15 cellular contexts compared by ENCODE assay signal in the genomic region with DNA sequence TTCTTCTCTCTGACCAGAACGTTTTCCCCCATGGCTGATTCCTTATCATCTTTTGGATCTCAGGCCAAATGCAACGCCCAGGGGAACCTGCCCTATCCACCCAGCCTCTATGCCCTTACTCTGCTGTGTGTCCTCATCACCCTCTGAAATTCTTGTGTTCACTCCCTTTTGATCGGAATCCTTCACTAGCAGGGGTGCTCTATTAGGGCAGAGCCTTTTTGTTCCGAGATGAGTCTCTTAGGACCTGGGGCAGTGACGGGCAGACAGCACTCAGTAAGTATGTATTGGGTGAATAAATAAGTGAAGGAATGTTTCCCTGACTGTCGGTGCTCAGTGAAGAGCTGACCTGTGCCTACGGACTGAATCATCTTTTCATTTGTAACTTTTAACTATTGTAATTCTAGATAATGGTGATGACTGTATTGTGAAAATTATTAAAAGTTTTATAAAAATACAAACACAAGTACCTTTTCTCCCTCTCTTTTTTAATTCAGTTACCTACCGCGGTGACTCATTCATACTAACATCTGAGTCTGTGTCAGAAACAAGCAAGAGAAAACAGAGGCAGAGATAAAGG. TPM values are rescaled to one million over a fixed set of nuclear protein-coding genes. Genes with fewer than 3 reads are reported as not detected.
DNase-seq lines count a peak whose midpoint lies in the region; ATAC-seq and TF ChIP-seq lines count a peak whose summit lies in the region.
"Had no signal": no experiment of that assay in that cellular context is flagged by ENCODE, and none has a peak within 500 bp of the region (broad histone marks: within the 10 kb centered on the region; RNA-seq: fewer than 3 reads in every experiment).

No MANE protein-coding gene starts in this region.

- intact Hi-C loops in Caco-2 (cut with micrococcal nuclease; ENCODE audit: unreplicated experiment): no loop called here
- intact Hi-C loops in Right ventricle myocardium superior (cut with DNase I): no loop called here

- BruUV-seq in Caco-2 (replicated peaks; lab: Mats Ljungman, UMichigan): no TSS peak

- peaks cover 6% of the 10 kb centered on the region for H3K9me3 Mint-ChIP-seq in Caco-2 (ENCODE audit: unreplicated experiment)

- H3K9me3 ChIP-seq in Caco-2 (no peaks in the 10 kb centered on the region), mesodermal cell (ENCODE audit: control insufficient read depth, low read length) (no peaks in the 10 kb centered on the region)
- H3K9me3 ChIP-seq: right atrium auricular region had no signal

- ATAC-seq in Right ventricle myocardium superior (ENCODE audit: poor library complexity): no peak
- ATAC-seq: naive thymus-derived CD4-positive, alpha-beta T cell; T-helper 17 cell had no signal

- in situ Hi-C loops in astrocyte of the spinal cord (cut with HindIII; ENCODE audit: low sequenced_read_pairs): no loop called here

- POLR2A ChIA-PET in Caco-2 (lab: Charles Lee): interaction anchor here (0.6 kb wide), 1 partner anchor 888 kb away, joined by 3 read pairs; no protein-coding TSS in a partner anchor

- 24 to 28% methylated on average over 4 to 5 of the region's 9 CpGs for WGBS in mesodermal cell (ENCODE audit: insufficient coverage in 2 of 2), 2 experiments

- DNase-seq in Caco-2 (peak; percentile 60 to 77), LoVo (ENCODE audit: low spot score) (peak; percentile 9), astrocyte of the spinal cord (ENCODE audit: low read depth, low spot score) (peak; percentile 43), germinal center (ENCODE audit: low spot score) (no peak), Right ventricle myocardium superior (no peak), anterior cingulate cortex (lab: John Stamatoyannopoulos, UW) (no peak), mesenteric fat pad (ENCODE audit: low spot score) (no peak)
- DNase-seq: glutamatergic neuron; MV-4-11; naive thymus-derived CD4-positive, alpha-beta T cell; stimulated activated CD4-positive, alpha-beta T cell treated with anti-CD3 and anti-CD28 coated beads, Interleukin-2, amount 100 ng/mL, for 24 hours; T-helper 17 cell had no signal

- peak overlapping the region; percentile 45 for H3K4me3 Mint-ChIP-seq in Caco-2 (ENCODE audit: unreplicated experiment)
- H3K4me3 Mint-ChIP-seq: activated naive CD8-positive, alpha-beta T cell; naive thymus-derived CD4-positive, alpha-beta T cell; T-helper 17 cell had no signal

- H3K27ac ChIP-seq in mesodermal cell (ENCODE audit: low read depth, low read length, severe bottlenecking): peak overlapping the region; percentile 98
- H3K27ac ChIP-seq: right atrium auricular region had no signal

- H3K4me1 Mint-ChIP-seq in Caco-2 (ENCODE audit: low read depth, unreplicated experiment): peaks cover 55% of the 10 kb centered on the region
- H3K4me1 Mint-ChIP-seq: naive thymus-derived CD4-positive, alpha-beta T cell; T-helper 17 cell had no signal

- peaks cover 53% of the 10 kb centered on the region for H3K4me1 ChIP-seq in Caco-2
- peaks cover 45% of the 10 kb centered on the region for H3K4me1 ChIP-seq in mesodermal cell (ENCODE audit: control insufficient read depth, insufficient read depth, low read length, poor library complexity, severe bottlenecking)

- TF ChIP-seq CTCF in Caco-2 (IDR thresholded peaks at IDR 0.05; ENCODE audit: insufficient read depth in 1 of 2, low read depth in 1 of 2, low read length in 1 of 2, severe bottlenecking in 1 of 2, unreplicated experiment in 1 of 2) (no peak), astrocyte of the spinal cord (IDR thresholded peaks at IDR 0.05; ENCODE audit: low read depth, low read length) (no peak)

- H3K27ac Mint-ChIP-seq in Caco-2 (ENCODE audit: unreplicated experiment): peak overlapping the region; percentile 96
- H3K27ac Mint-ChIP-seq: activated naive CD8-positive, alpha-beta T cell; naive thymus-derived CD4-positive, alpha-beta T cell; T-helper 17 cell had no signal

- H3K36me3 Mint-ChIP-seq in Caco-2 (ENCODE audit: insufficient read depth, unreplicated experiment): peaks cover 34% of the 10 kb centered on the region
- H3K36me3 Mint-ChIP-seq: activated naive CD8-positive, alpha-beta T cell; naive thymus-derived CD4-positive, alpha-beta T cell had no signal

- CTCF ChIA-PET in Caco-2 (lab: Charles Lee): no interaction called here

- H3K4me3 ChIP-seq in Caco-2 (ENCODE audit: low read depth, low read length) (no peak overlapping the region), astrocyte of the spinal cord (ENCODE audit: low read depth, low read length) (no peak overlapping the region), mesodermal cell (ENCODE audit: extremely low read depth, insufficient read depth, low read length, poor library complexity, severe bottlenecking) (no peak overlapping the region)
- H3K4me3 ChIP-seq: right atrium auricular region had no signal

- H3K36me3 ChIP-seq in Caco-2 (ENCODE audit: control insufficient read depth, insufficient read depth, low read length) (no peaks in the 10 kb centered on the region), mesodermal cell (ENCODE audit: control insufficient read depth, insufficient read depth, low read length) (peaks cover 27% of the 10 kb centered on the region)
- H3K36me3 ChIP-seq: right atrium auricular region had no signal

- H3K27me3 Mint-ChIP-seq in Caco-2 (ENCODE audit: insufficient read depth, unreplicated experiment): no peaks in the 10 kb centered on the region
- H3K27me3 Mint-ChIP-seq: activated naive CD8-positive, alpha-beta T cell; T-helper 17 cell had no signal

- H3K27me3 ChIP-seq in Caco-2 (replicated peaks; ENCODE audit: control insufficient read depth, insufficient read depth, low read length): no peaks in the 10 kb centered on the region
- H3K27me3 ChIP-seq: right atrium auricular region had no signal

RNA-seq across cellular contexts. Expression of a gene that starts 4.8 kb away (rescaled TPM):
- total RNA-seq in Caco-2 (2022): 94.7 and 101 TPM in 2 replicates
- polyA plus RNA-seq in mesodermal cell (2013, experiment 1 of 2): 75.8 TPM
- polyA plus RNA-seq in mesodermal cell (2013, experiment 2 of 2): 56.1 TPM
- 3.0 TPM for total RNA-seq in Right ventricle myocardium superior
- total RNA-seq in mesenteric fat pad: 38.1 TPM
- total RNA-seq: naive thymus-derived CD4-positive, alpha-beta T cell; T-helper 17 cell had no signal
- polyA plus RNA-seq: naive thymus-derived CD4-positive, alpha-beta T cell had no signal

Comparison
In these comparisons a context has a peak if more than half of its experiments do, and no peak if none do; other contexts are left out.
1. DNase-seq: peak in Caco-2 (2 of 2), LoVo (single experiment) and astrocyte of the spinal cord (single experiment); none in germinal center (single experiment), Right ventricle myocardium superior (single experiment), anterior cingulate cortex (0 of 58) and mesenteric fat pad (single experiment).